1 cellular context compared by ENCODE assay signal in the genomic region with DNA sequence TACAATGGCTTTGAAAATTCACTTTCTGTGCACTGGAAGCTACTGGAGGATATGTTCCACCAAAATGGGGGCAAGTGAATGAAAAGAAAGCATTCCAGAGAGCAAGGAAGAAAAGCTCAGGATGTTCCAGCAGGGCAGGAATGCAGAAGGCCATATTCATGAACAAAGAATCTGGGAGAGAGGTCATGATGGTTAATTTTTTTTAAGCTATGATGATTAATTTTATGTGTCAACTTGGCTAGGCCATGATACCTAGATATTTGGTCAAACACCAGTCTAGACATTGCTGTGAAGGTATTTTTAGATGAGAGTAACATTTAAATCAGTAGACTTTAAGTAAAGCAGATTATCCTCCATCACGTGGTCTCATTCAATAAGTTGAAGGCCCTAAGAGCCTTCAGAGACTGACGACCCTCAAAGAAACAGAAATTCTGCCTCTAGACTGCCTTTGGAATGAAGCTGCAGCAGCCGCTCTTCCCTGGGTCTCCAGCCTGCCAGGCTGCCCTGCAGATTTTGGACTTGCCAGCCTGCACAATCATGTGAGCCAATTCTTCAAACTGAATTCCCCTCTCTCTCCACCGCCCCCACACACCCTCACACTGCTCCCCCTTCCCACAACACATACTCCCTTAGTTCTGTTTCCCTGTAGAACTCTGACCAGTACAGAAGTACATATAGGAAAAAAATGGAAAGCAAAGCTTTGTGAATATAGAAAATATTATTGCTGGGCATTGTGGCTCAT.
TF ChIP-seq lines count a peak whose summit lies in the region.

No MANE protein-coding gene starts in this region.

TF ChIP-seq in HepG2, 621 proteins besides CTCF, POLR2A, EP300 and RAD21:
- TF ChIP-seq PPARG (CRISPR knock-in tag; conservative IDR thresholded peaks at IDR 0.05) (0 out of 2 replicates have a peak, but pooled peaks have one; percentile 14), CEBPB (IDR thresholded peaks at IDR 0.05; ENCODE audit: borderline replicate concordance, low read depth, low read length) (no peak), ZNF564 (CRISPR knock-in tag; IDR thresholded peaks at IDR 0.05) (peak; percentile 77; the same call in 1 of the 2 replicates)
